In genomic region chr16:19377864-19378263, GRCh38 we compare ENCODE assay signal across 16 cellular contexts. TPM values are rescaled to one million over a fixed set of nuclear protein-coding genes. Genes with fewer than 3 reads are reported as not detected.
"Had no signal": no experiment of that assay in that cellular context is flagged by ENCODE, and none has a peak within 500 bp of the region (broad histone marks: within the 10 kb centered on the region; RNA-seq: fewer than 3 reads in every experiment).

No MANE protein-coding gene starts in this region.

- H3K27ac ChIP-seq: coronary artery, lower lobe of right lung, thyroid gland had no signal

- H3K9me3 ChIP-seq: lower lobe of right lung, thyroid gland had no signal

- H3K36me3 ChIP-seq: lower lobe of right lung, thyroid gland had no signal

- ATAC-seq: left cardiac atrium, lower lobe of right lung had no signal

- H3K4me3 ChIP-seq: coronary artery, lower lobe of right lung, thyroid gland had no signal

- DNase-seq: activated CD4-positive, alpha-beta T cell treated with anti-CD3 and anti-CD28 coated beads, Interleukin-2, amount 50 U/mL, for 1 hour; activated CD4-positive, CD25-positive, alpha-beta regulatory T cell; caudate nucleus; effector CD8-positive, alpha-beta T cell; left cardiac atrium; lower lobe of right lung; midbrain; naive B cell; posterior cingulate gyrus; small intestine; thyroid gland had no signal

- FAIRE-seq: small intestine, TTC549, urothelium cell line had no signal

- H3K27me3 ChIP-seq: thyroid gland had no signal

RNA-seq across cellular contexts. Expression of gene TMC5, which starts 39.8 kb away (rescaled TPM):
- total RNA-seq: activated T-helper 2 cell treated with anti-CD3 and anti-CD28 coated beads, Interferon-gamma antibody, Interleukin-2, Interleukin-4, amounts not matched to agents 10 μg/mL and 5 μg/mL and 100 μg/mL, durations not matched to agents 14 hours and 24 hours and 36 hours; fibroblast of lung had no signal
- polyA plus RNA-seq: fibroblast of lung had no signal
